In the genomic region with DNA sequence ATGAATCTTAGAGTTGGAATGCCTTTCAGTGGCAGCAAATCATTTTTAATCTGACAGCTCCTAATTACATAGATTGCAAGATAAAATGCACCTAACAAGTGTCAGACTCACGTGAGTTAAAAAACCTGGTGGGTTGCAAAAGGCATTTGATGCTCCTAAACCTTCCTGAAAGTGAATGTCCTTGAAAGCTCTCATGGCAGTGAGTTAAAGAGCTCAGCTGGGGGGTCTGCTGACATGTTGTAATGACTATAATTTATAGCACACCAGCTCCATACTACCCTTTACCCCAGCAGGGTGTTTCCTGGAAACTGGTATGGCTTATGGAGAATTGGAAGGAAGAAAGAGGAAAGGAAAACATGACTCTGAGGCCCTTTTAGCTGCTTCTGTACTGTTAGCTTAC, we compare ENCODE assay signal across 15 cellular contexts.
DNase-seq lines count a peak whose midpoint lies in the region; TF ChIP-seq lines count a peak whose summit lies in the region.
"Had no signal": no experiment of that assay in that cellular context is flagged by ENCODE, and none has a peak within 500 bp of the region (broad histone marks: within the 10 kb centered on the region; RNA-seq: fewer than 3 reads in every experiment).

No MANE protein-coding gene starts in this region.

- no peak overlapping the region for H3K9ac ChIP-seq in mesendoderm (ENCODE audit: low read length)
- H3K9ac ChIP-seq: BLaER1 treated with 17β-estradiol and CSF1 and Interleukin-3, amounts not matched to agents 10 nM and 100 nM had no signal

- no peak overlapping the region for H3K4ac ChIP-seq in mesendoderm (ENCODE audit: low read depth, low read length)

- H3K36me3 ChIP-seq in mesendoderm (ENCODE audit: control insufficient read depth, insufficient read depth, low read length), result no peaks in the 10 kb centered on the region
- H3K36me3 ChIP-seq: BLaER1 treated with 17β-estradiol and CSF1 and Interleukin-3, amounts not matched to agents 10 nM and 100 nM had no signal

- H4K5ac ChIP-seq in mesendoderm (ENCODE audit: low read length), result no peak overlapping the region

- no peak overlapping the region for H4K8ac ChIP-seq in mesendoderm (ENCODE audit: low read depth, low read length)

- no peak overlapping the region for H3K4me3 ChIP-seq in mesendoderm (ENCODE audit: low read length)
- no peak overlapping the region for H3K4me3 ChIP-seq in foreskin fibroblast (ENCODE audit: low read depth in 1 of 2, low read length in 2 of 2)
- H3K4me3 ChIP-seq: BLaER1 treated with 17β-estradiol and CSF1 and Interleukin-3, amounts not matched to agents 10 nM and 100 nM; GM23338 had no signal

- H3K27me3 ChIP-seq in mesendoderm (ENCODE audit: insufficient read depth, low read length, poor library complexity), result no peaks in the 10 kb centered on the region
- H3K27me3 ChIP-seq: BLaER1 treated with 17β-estradiol and CSF1 and Interleukin-3, amounts not matched to agents 10 nM and 100 nM had no signal

- DNase-seq in DMS 273 (lab: John Stamatoyannopoulos, UW; ENCODE audit: unreplicated experiment) (peak; percentile 10), DMS 273 treated with DMSO at 0.1 percent for 48 hours (lab: John Stamatoyannopoulos, UW) (no peak), NCI-H748 (lab: John Stamatoyannopoulos, UW; ENCODE audit: unreplicated experiment) (peak; percentile 49), NCI-H748 treated with DMSO at 0.1 percent for 48 hours (lab: John Stamatoyannopoulos, UW) (no peak), NCI-H2227 (lab: John Stamatoyannopoulos, UW; ENCODE audit: unreplicated experiment) (peak; percentile 93), mesendoderm (peak; percentile 25), foreskin fibroblast (no peak)
- no peak for DNase-seq in activated CD8-positive, alpha-beta memory T cell treated with anti-CD3 and anti-CD28 coated beads for 24 hours
- DNase-seq: CD4-positive, alpha-beta T cell; DND-41; GDM1; H7 had no signal

- H3K4me2 ChIP-seq in mesendoderm (ENCODE audit: low read length), result no peak overlapping the region
- H3K4me2 ChIP-seq: BLaER1 treated with 17β-estradiol and CSF1 and Interleukin-3, amounts not matched to agents 10 nM and 100 nM; GM23338 had no signal

- H3K27ac ChIP-seq in mesendoderm (ENCODE audit: low read depth, low read length), result no peak overlapping the region
- H3K27ac ChIP-seq: 22Rv1; BLaER1 treated with 17β-estradiol and CSF1 and Interleukin-3, amounts not matched to agents 10 nM and 100 nM had no signal

- H2AK5ac ChIP-seq in mesendoderm (ENCODE audit: low read length), result no peak overlapping the region

- H3K18ac ChIP-seq in mesendoderm (ENCODE audit: low read length), result no peak overlapping the region

- TF ChIP-seq CTCF in foreskin fibroblast (IDR thresholded peaks at IDR 0.05; ENCODE audit: low read depth, low read length), result no peak

- H3K56ac ChIP-seq in mesendoderm (ENCODE audit: low read length), result no peak overlapping the region

- no peak overlapping the region for H2BK5ac ChIP-seq in mesendoderm (ENCODE audit: low read length)

- H3K79me1 ChIP-seq in mesendoderm (ENCODE audit: low read length), result no peaks in the 10 kb centered on the region

- no peaks in the 10 kb centered on the region for H3K79me2 ChIP-seq in mesendoderm (ENCODE audit: control insufficient read depth, insufficient read depth, low read length)

- no peak overlapping the region for H2BK120ac ChIP-seq in mesendoderm (ENCODE audit: low read depth, low read length)

- H2BK15ac ChIP-seq in mesendoderm (replicated peaks; ENCODE audit: low read depth), result no peak overlapping the region

- WGBS in mesendoderm (ENCODE audit: extremely low coverage, insufficient coverage, low lambda C conversion rate), result no CpG with 5 or more reads among the region's 1 CpG

- H3K23ac ChIP-seq in mesendoderm (ENCODE audit: low read length), result no peak overlapping the region

- H3K4me1 ChIP-seq in mesendoderm (ENCODE audit: control insufficient read depth, low read depth, low read length), result peaks cover 5% of the 10 kb centered on the region

Comparison
In these comparisons a context has a peak if more than half of its experiments do, and no peak if none do; other contexts are left out.
1. DNase-seq: peak in DMS 273 (single experiment), NCI-H748 (single experiment), NCI-H2227 (single experiment) and mesendoderm (single experiment); none in DMS 273 treated with DMSO at 0.1 percent for 48 hours (single experiment), NCI-H748 treated with DMSO at 0.1 percent for 48 hours (single experiment), foreskin fibroblast (0 of 2) and activated CD8-positive, alpha-beta memory T cell treated with anti-CD3 and anti-CD28 coated beads for 24 hours (single experiment).